In the genomic region with DNA sequence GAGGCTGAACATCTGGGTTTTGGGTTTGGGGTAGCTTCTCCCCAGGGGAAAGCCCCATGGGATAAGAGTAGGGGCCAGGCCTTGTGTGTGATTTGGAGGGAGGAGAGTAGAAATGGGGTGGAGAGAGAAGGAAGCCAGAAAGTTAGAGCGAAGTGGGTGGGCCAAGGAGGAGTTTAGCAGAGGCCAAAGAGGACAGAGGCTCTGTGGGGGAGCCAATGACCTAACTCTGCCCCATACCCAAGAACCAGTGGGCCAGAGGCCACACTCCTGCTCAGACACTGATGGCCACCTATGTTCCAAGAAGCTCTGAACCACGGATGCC, we compare ENCODE assay signal across 21 cellular contexts. TPM values are rescaled to one million over a fixed set of nuclear protein-coding genes. Genes with fewer than 3 reads are reported as not detected.
DNase-seq lines count a peak whose midpoint lies in the region; ATAC-seq and TF ChIP-seq lines count a peak whose summit lies in the region.
"Had no signal": no experiment of that assay in that cellular context is flagged by ENCODE, and none has a peak within 500 bp of the region (broad histone marks: within the 10 kb centered on the region; RNA-seq: fewer than 3 reads in every experiment).

No MANE protein-coding gene starts in this region.

- intact Hi-C loops in breast epithelium (cut with DNase I; ENCODE audit: low total_unique reads) (no loop called here), MCF 10A (cut with micrococcal nuclease) (no loop called here)
- intact Hi-C loops in CD8-positive, alpha-beta T cell (cut with DNase I, micrococcal nuclease): loop anchor here in 1 of 2 experiments (10.0 kb wide), 1 partner anchor 390 kb away; the partner anchor contains the start of gene HOXC10

- H3K27me3 ChIP-seq in breast epithelium (no peaks in the 10 kb centered on the region), gastroesophageal sphincter (no peaks in the 10 kb centered on the region), rectal smooth muscle tissue (ENCODE audit: control insufficient read depth, insufficient read depth, low read length) (no peaks in the 10 kb centered on the region), SK-N-SH (ENCODE audit: insufficient read depth) (no peaks in the 10 kb centered on the region)
- no peaks in the 10 kb centered on the region for H3K27me3 ChIP-seq in CD8-positive, alpha-beta T cell (ENCODE audit: insufficient read depth, low read length)
- H3K27me3 ChIP-seq: BE2C, brain microvascular endothelial cell had no signal

- no peak for DNase-seq in breast epithelium (ENCODE audit: low spot score in 2 of 2)
- DNase-seq in MCF 10A (ENCODE audit: unreplicated experiment): no peak
- DNase-seq in CD8-positive, alpha-beta T cell: no peak
- DNase-seq in MV-4-11 (lab: John Stamatoyannopoulos, UW): no peak
- no peak for DNase-seq in SK-N-SH
- DNase-seq: activated CD4-positive, CD25-positive, alpha-beta regulatory T cell; activated CD8-positive, alpha-beta T cell treated with anti-CD3 and anti-CD28 coated beads for 36 hours; activated T-cell treated with anti-CD3 and anti-CD28 coated beads, Interleukin-2, amount 50 U/mL, for 72 hours; brain microvascular endothelial cell; KBM-7; NCI-H526; stimulated activated naive CD4-positive, alpha-beta T cell had no signal

- peaks cover 52% of the 10 kb centered on the region for H3K4me1 Mint-ChIP-seq in MCF 10A (ENCODE audit: insufficient read depth, unreplicated experiment)
- peaks cover 19% of the 10 kb centered on the region for H3K4me1 Mint-ChIP-seq in CD8-positive, alpha-beta T cell (ENCODE audit: low read depth)

- H3K27ac ChIP-seq in breast epithelium (peak overlapping the region; percentile 36 to 81), gastroesophageal sphincter (peak overlapping the region in 3 of 4 donors; percentile 62 to 84 (median 84)), rectal smooth muscle tissue (ENCODE audit: low read depth, low read length) (peak overlapping the region; percentile 0), SK-N-SH (ENCODE audit: low read depth in 2 of 2, low read length in 1 of 2) (no peak overlapping the region)
- H3K27ac ChIP-seq in CD8-positive, alpha-beta T cell (ENCODE audit: low read depth, low read length): no peak overlapping the region
- H3K27ac ChIP-seq: 22Rv1, brain microvascular endothelial cell had no signal

- CTCF ChIA-PET in MCF 10A (lab: Yijun Ruan, JAX) (interaction anchor here (1.5 to 8.2 kb wide), 4 partner anchors 14 to 124 kb away, joined by 3 to 120 read pairs (median 22); no protein-coding TSS in a partner anchor), SK-N-SH (lab: Yijun Ruan, JAX) (interaction anchor here (0.7 to 2.0 kb wide), 5 partner anchors 15 to 390 kb away, joined by 3 to 9 read pairs (median 5); partner anchors contain the start of genes COPZ1 and HOXC10)
- CTCF ChIA-PET in CD8-positive, alpha-beta T cell (lab: Charles Lee): interaction anchor here (1.1 to 1.5 kb wide), 2 partner anchors 16 to 81 kb away, joined by 5 read pairs; no protein-coding TSS in a partner anchor

- TF ChIP-seq RAD21 in SK-N-SH (IDR thresholded peaks at IDR 0.05; ENCODE audit: low read length): no peak

- POLR2A ChIA-PET in MCF 10A (lab: Yijun Ruan, JAX) (no interaction called here), SK-N-SH (lab: Yijun Ruan, JAX) (interaction anchor here (0.6 kb wide), 1 partner anchor 1057 kb away, joined by 3 read pairs; no protein-coding TSS in a partner anchor)
- POLR2A ChIA-PET in CD8-positive, alpha-beta T cell (lab: Charles Lee): no interaction called here

- no peaks in the 10 kb centered on the region for H3K79me2 ChIP-seq in SK-N-SH (ENCODE audit: insufficient read depth)

- H3K36me3 Mint-ChIP-seq in MCF 10A (ENCODE audit: insufficient read depth, unreplicated experiment): no peaks in the 10 kb centered on the region
- H3K36me3 Mint-ChIP-seq in CD8-positive, alpha-beta T cell: no peaks in the 10 kb centered on the region
- H3K36me3 Mint-ChIP-seq: activated naive CD8-positive, alpha-beta T cell had no signal

- H3K4me3 ChIP-seq in breast epithelium: no peak overlapping the region
- no peak overlapping the region for H3K4me3 ChIP-seq in gastroesophageal sphincter
- H3K4me3 ChIP-seq in rectal smooth muscle tissue (ENCODE audit: low read length): no peak overlapping the region
- no peak overlapping the region for H3K4me3 ChIP-seq in CD8-positive, alpha-beta T cell (ENCODE audit: low read depth, low read length)
- no peak overlapping the region for H3K4me3 ChIP-seq in SK-N-SH (ENCODE audit: low read depth in 2 of 2, low read length in 1 of 2)
- H3K4me3 ChIP-seq: GM12878 had no signal

- H3K36me3 ChIP-seq in breast epithelium (no peaks in the 10 kb centered on the region), gastroesophageal sphincter (no peaks in the 10 kb centered on the region), rectal smooth muscle tissue (ENCODE audit: control insufficient read depth, insufficient read depth, low read length) (no peaks in the 10 kb centered on the region), SK-N-SH (replicated peaks in 1 of 2; ENCODE audit: control insufficient read depth in 1 of 2, insufficient read depth in 2 of 2, low read length in 1 of 2) (no peaks in the 10 kb centered on the region)
- H3K36me3 ChIP-seq in CD8-positive, alpha-beta T cell (ENCODE audit: insufficient read depth, low read length): no peaks in the 10 kb centered on the region
- H3K36me3 ChIP-seq: BE2C, brain microvascular endothelial cell had no signal

- H3K9me3 ChIP-seq in breast epithelium (no peaks in the 10 kb centered on the region), gastroesophageal sphincter (no peaks in the 10 kb centered on the region), SK-N-SH (no peaks in the 10 kb centered on the region)
- no peaks in the 10 kb centered on the region for H3K9me3 ChIP-seq in CD8-positive, alpha-beta T cell (ENCODE audit: low read length)
- H3K9me3 ChIP-seq: BE2C had no signal

- TF ChIP-seq EP300 in gastroesophageal sphincter (IDR thresholded peaks at IDR 0.05) (no peak), SK-N-SH (IDR thresholded peaks at IDR 0.05; ENCODE audit: borderline replicate concordance in 1 of 2, low read depth in 1 of 2, low read length in 1 of 2) (no peak)

- H3K9ac ChIP-seq in rectal smooth muscle tissue (ENCODE audit: low read length) (no peak overlapping the region), SK-N-SH (no peak overlapping the region)

- BruUV-seq in MCF 10A (replicated peaks; lab: Mats Ljungman, UMichigan): no TSS peak

- no peaks in the 10 kb centered on the region for H3K9me2 ChIP-seq in SK-N-SH

- H3K27ac Mint-ChIP-seq in MCF 10A (ENCODE audit: low read depth, unreplicated experiment): no peak overlapping the region
- H3K27ac Mint-ChIP-seq in CD8-positive, alpha-beta T cell: no peak overlapping the region
- H3K27ac Mint-ChIP-seq: activated CD8-positive, alpha-beta T cell treated with anti-CD3 and anti-CD28 coated beads for 36 hours; activated T-cell treated with anti-CD3 and anti-CD28 coated beads, Interleukin-2, amount 50 U/mL, for 72 hours; progenitor cell of endocrine pancreas had no signal

- no peak overlapping the region for H3K4me2 ChIP-seq in SK-N-SH

- TF ChIP-seq POLR2A in breast epithelium (IDR thresholded peaks at IDR 0.05): no peak
- TF ChIP-seq POLR2A in gastroesophageal sphincter (IDR thresholded peaks at IDR 0.05): no peak

- H3K27me3 Mint-ChIP-seq in MCF 10A (ENCODE audit: insufficient read depth, unreplicated experiment): no peaks in the 10 kb centered on the region
- H3K27me3 Mint-ChIP-seq in CD8-positive, alpha-beta T cell (ENCODE audit: low read depth): no peaks in the 10 kb centered on the region
- H3K27me3 Mint-ChIP-seq: activated CD8-positive, alpha-beta T cell treated with anti-CD3 and anti-CD28 coated beads for 36 hours; activated naive CD8-positive, alpha-beta T cell had no signal

- TF ChIP-seq CTCF in breast epithelium (IDR thresholded peaks at IDR 0.05): no peak
- no peak for TF ChIP-seq CTCF in MCF 10A (IDR thresholded peaks at IDR 0.05; ENCODE audit: unreplicated experiment)
- no peak for TF ChIP-seq CTCF in gastroesophageal sphincter (IDR thresholded peaks at IDR 0.05)
- TF ChIP-seq CTCF in CD8-positive, alpha-beta T cell (IDR thresholded peaks at IDR 0.05): no peak
- TF ChIP-seq CTCF in SK-N-SH (IDR thresholded peaks at IDR 0.05): no peak

- H3K4me1 ChIP-seq in breast epithelium: peaks cover 0 to 8% of the 10 kb centered on the region in 2 donors
- H3K4me1 ChIP-seq in gastroesophageal sphincter: peaks cover 0 to 78% (median 51%) of the 10 kb centered on the region in 3 donors
- peaks cover 3% of the 10 kb centered on the region for H3K4me1 ChIP-seq in rectal smooth muscle tissue (ENCODE audit: control insufficient read depth, insufficient read depth, low read length)
- peaks cover 11% of the 10 kb centered on the region for H3K4me1 ChIP-seq in CD8-positive, alpha-beta T cell (ENCODE audit: insufficient read depth, low read length)
- H3K4me1 ChIP-seq in SK-N-SH (ENCODE audit: control insufficient read depth in 1 of 2, insufficient read depth in 2 of 2, low read depth in 1 of 2, low read length in 1 of 2): peaks cover 11 to 48% of the 10 kb centered on the region in 2 experiments; a peak in 2 of 4 replicates

- H4K20me1 ChIP-seq in SK-N-SH (ENCODE audit: insufficient read depth): no peaks in the 10 kb centered on the region

- no peak for ATAC-seq in gastroesophageal sphincter
- ATAC-seq in GM19035 (IDR thresholded peaks at IDR 0.05; ENCODE audit: unreplicated experiment): no peak
- ATAC-seq in CD8-positive, alpha-beta T cell: no peak
- ATAC-seq: activated CD8-positive, alpha-beta T cell treated with anti-CD3 and anti-CD28 coated beads for 36 hours; activated T-cell treated with anti-CD3 and anti-CD28 coated beads, Interleukin-2, amount 50 U/mL, for 72 hours; GM12878 had no signal

- no peak overlapping the region for H3K4me3 Mint-ChIP-seq in MCF 10A (ENCODE audit: unreplicated experiment)
- H3K4me3 Mint-ChIP-seq in CD8-positive, alpha-beta T cell: no peak overlapping the region
- H3K4me3 Mint-ChIP-seq: activated CD8-positive, alpha-beta T cell treated with anti-CD3 and anti-CD28 coated beads for 36 hours; activated naive CD8-positive, alpha-beta T cell; activated T-cell treated with anti-CD3 and anti-CD28 coated beads, Interleukin-2, amount 50 U/mL, for 72 hours had no signal

- WGBS in gastroesophageal sphincter (ENCODE audit: low coverage in 1 of 2), 2 donors: 57% methylated on average over 2 of the region's 2 CpGs; no CpG with 5 or more reads in 1 of the 2 donors
- WGBS in SK-N-SH (ENCODE audit: low lambda C conversion rate): 89% methylated on average over 2 of the region's 2 CpGs

- no peaks in the 10 kb centered on the region for H3K9me3 Mint-ChIP-seq in MCF 10A (ENCODE audit: unreplicated experiment)
- no peaks in the 10 kb centered on the region for H3K9me3 Mint-ChIP-seq in CD8-positive, alpha-beta T cell
- H3K9me3 Mint-ChIP-seq: activated CD8-positive, alpha-beta T cell treated with anti-CD3 and anti-CD28 coated beads for 36 hours; activated T-cell treated with anti-CD3 and anti-CD28 coated beads, Interleukin-2, amount 50 U/mL, for 72 hours had no signal

- peaks cover 8% of the 10 kb centered on the region for H3F3A ChIP-seq in SK-N-SH (replicated peaks; ENCODE audit: insufficient read depth)

- H2AFZ ChIP-seq in SK-N-SH (ENCODE audit: low read depth): no peak overlapping the region

RNA-seq across cellular contexts. Expression of gene ZNF385A, which starts 9.3 kb away (rescaled TPM):
- total RNA-seq in breast epithelium: 10 to 100 TPM in 2 of 3 donors, 1 to 10 TPM in 1; 8.9 to 18.4 (median 10.5) TPM
- total RNA-seq in MCF 10A (2022): 8.3 and 9.0 TPM in 2 replicates
- total RNA-seq in gastroesophageal sphincter: 10 to 100 TPM in 3 of 4 donors, 1 to 10 TPM in 1; 7.5 to 28.0 (median 19.5) TPM
- total RNA-seq in CD8-positive, alpha-beta T cell: 1 to 10 TPM; 2.1 TPM
- polyA plus RNA-seq in SK-N-SH (2012; rRNA removed): 1.5 and 2.6 TPM in 2 replicates
- polyA plus RNA-seq in SK-N-SH (2012; cell fraction: cytosol; rRNA removed): 1.4 and 3.0 TPM in 2 replicates
- 2.3 and 3.7 TPM in 2 replicates for polyA plus RNA-seq in SK-N-SH (2012; cell fraction: nucleus; rRNA removed)

RNA-seq across cellular contexts. Expression of gene GPR84, which starts 10.9 kb away (rescaled TPM):
- under 1 TPM in 1 of 3 donors, not detected in 2; 0.44 TPM for total RNA-seq in breast epithelium
- total RNA-seq in MCF 10A (2022): 0.17 TPM in 1 of 2 replicates, not detected in the other
- under 1 TPM in 1 of 4 donors, not detected in 3; 0.54 TPM for total RNA-seq in gastroesophageal sphincter
- total RNA-seq in CD8-positive, alpha-beta T cell: not detected
- 0.03 TPM in 1 of 2 replicates, not detected in the other for polyA plus RNA-seq in SK-N-SH (2012; rRNA removed)
- not detected in 2 replicates for polyA plus RNA-seq in SK-N-SH (2012; cell fraction: cytosol; rRNA removed)
- polyA plus RNA-seq in SK-N-SH (2012; cell fraction: nucleus; rRNA removed): 0.18 and 0.23 TPM in 2 replicates
- total RNA-seq: activated CD8-positive, alpha-beta T cell treated with anti-CD3 and anti-CD28 coated beads for 36 hours; progenitor cell of endocrine pancreas; SK-MEL-5 had no signal

RNA-seq across cellular contexts. Expression of gene ITGA5, which starts 43.8 kb away (rescaled TPM):
- total RNA-seq in breast epithelium (100 to 1,000 TPM in 1 of 3 donors, 10 to 100 TPM in 2; 30.4 to 135 (median 81.9) TPM), MCF 10A (2022) (110 and 184 TPM in 2 replicates), gastroesophageal sphincter (100 to 1,000 TPM; 141 to 908 (median 220) TPM)
- total RNA-seq in CD8-positive, alpha-beta T cell: 100 to 1,000 TPM; 115 to 125 TPM
- polyA plus RNA-seq in SK-N-SH (2012; rRNA removed): 35.0 and 52.5 TPM in 2 replicates
- 19.5 and 32.7 TPM in 2 replicates for polyA plus RNA-seq in SK-N-SH (2012; cell fraction: cytosol; rRNA removed)
- 66.0 and 73.4 TPM in 2 replicates for polyA plus RNA-seq in SK-N-SH (2012; cell fraction: nucleus; rRNA removed)

RNA-seq across cellular contexts. Expression of gene COPZ1, which starts 50.3 kb away (rescaled TPM):
- total RNA-seq in breast epithelium (100 to 1,000 TPM in 1 of 3 donors, 10 to 100 TPM in 2; 70.9 to 109 (median 90.1) TPM), MCF 10A (2022) (207 and 299 TPM in 2 replicates), gastroesophageal sphincter (100 to 1,000 TPM in 1 of 4 donors, 10 to 100 TPM in 3; 47.0 to 138 (median 57.5) TPM)
- total RNA-seq in CD8-positive, alpha-beta T cell: 10 to 100 TPM; 24.1 to 25.2 TPM
- 111 and 156 TPM in 2 replicates for polyA plus RNA-seq in SK-N-SH (2012; rRNA removed)
- 143 and 154 TPM in 2 replicates for polyA plus RNA-seq in SK-N-SH (2012; cell fraction: cytosol; rRNA removed)
- polyA plus RNA-seq in SK-N-SH (2012; cell fraction: nucleus; rRNA removed): 31.4 and 71.4 TPM in 2 replicates

Comparison
In these comparisons a context has a peak if more than half of its experiments do, and no peak if none do; other contexts are left out.
1. H3K27ac ChIP-seq: peak in breast epithelium (2 of 2), gastroesophageal sphincter (3 of 4) and rectal smooth muscle tissue (single experiment); none in CD8-positive, alpha-beta T cell (single experiment) and SK-N-SH (0 of 2).